ENCODE assay signal across 16 cellular contexts in the genomic region with DNA sequence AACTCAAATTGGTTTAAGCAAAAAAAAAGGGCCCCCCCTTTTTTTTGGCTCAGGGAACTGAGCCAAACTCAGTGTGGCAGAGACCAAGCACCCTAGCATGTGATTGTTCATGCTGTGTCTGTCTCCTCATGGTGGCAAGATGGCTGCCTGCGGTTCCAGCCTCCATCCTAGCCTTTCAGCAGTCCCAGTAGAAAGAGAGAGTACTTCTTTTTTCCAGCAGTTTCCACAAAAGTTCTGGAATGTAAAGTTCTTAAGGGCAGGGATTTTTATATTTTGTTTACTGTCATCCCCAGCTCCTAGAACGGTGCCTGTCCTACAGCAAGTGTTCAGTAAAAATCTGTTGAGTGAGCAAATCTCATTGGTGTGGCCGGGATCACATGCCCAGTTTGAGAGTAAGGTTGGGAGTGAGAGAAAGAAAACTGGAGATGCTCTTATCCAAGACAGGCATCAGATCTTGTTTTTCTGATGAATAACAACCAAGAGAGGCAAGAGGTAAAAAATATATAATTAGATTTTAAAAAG. TPM values are rescaled to one million over a fixed set of nuclear protein-coding genes. Genes with fewer than 3 reads are reported as not detected.
DNase-seq lines count a peak whose midpoint lies in the region; ATAC-seq and TF ChIP-seq lines count a peak whose summit lies in the region.
"Had no signal": no experiment of that assay in that cellular context is flagged by ENCODE, and none has a peak within 500 bp of the region (broad histone marks: within the 10 kb centered on the region; RNA-seq: fewer than 3 reads in every experiment).

No MANE protein-coding gene starts in this region.

- H3K4me1 ChIP-seq in esophagus squamous epithelium = peaks cover 0 to 11% (median 0%) of the 10 kb centered on the region in 3 donors
- peaks cover 19 to 43% (median 25%) of the 10 kb centered on the region in 4 donors for H3K4me1 ChIP-seq in upper lobe of left lung
- peaks cover 6% of the 10 kb centered on the region for H3K4me1 ChIP-seq in right cardiac atrium (ENCODE audit: control insufficient read depth, insufficient read depth, low read length)

- no peak for ATAC-seq in upper lobe of left lung (ENCODE audit: low FRiP score in 2 of 2)
- no peak for ATAC-seq in right cardiac atrium
- no peak for ATAC-seq in GM19455 (IDR thresholded peaks at IDR 0.05; ENCODE audit: unreplicated experiment)

- CTCF ChIA-PET in activated naive CD4-positive, alpha-beta T cell treated with anti-CD3 and anti-CD28 coated beads for 36 hours (lab: Charles Lee) = interaction anchor here (1.8 kb wide), 1 partner anchor 22 kb away, joined by 7 read pairs; a partner anchor contains a TSS
- CTCF ChIA-PET in activated CD4-positive, alpha-beta memory T cell treated with anti-CD3 and anti-CD28 coated beads for 36 hours (lab: Charles Lee) = interaction anchor here (1.0 to 2.1 kb wide), 8 partner anchors 8 to 219 kb away, joined by 3 to 12 read pairs (median 3); no protein-coding TSS in a partner anchor

- no peaks in the 10 kb centered on the region for H3K27me3 Mint-ChIP-seq in activated naive CD4-positive, alpha-beta T cell treated with anti-CD3 and anti-CD28 coated beads for 36 hours (ENCODE audit: low read depth)
- H3K27me3 Mint-ChIP-seq in activated CD4-positive, alpha-beta memory T cell treated with anti-CD3 and anti-CD28 coated beads for 36 hours = no peaks in the 10 kb centered on the region

- H3K4me3 ChIP-seq in esophagus squamous epithelium = no peak overlapping the region
- no peak overlapping the region for H3K4me3 ChIP-seq in upper lobe of left lung
- H3K4me3 ChIP-seq in right cardiac atrium (ENCODE audit: low read length) = no peak overlapping the region
- H3K4me3 ChIP-seq: thoracic aorta had no signal

- H3K36me3 Mint-ChIP-seq in activated naive CD4-positive, alpha-beta T cell treated with anti-CD3 and anti-CD28 coated beads for 36 hours (ENCODE audit: low read depth) = peaks cover 19% of the 10 kb centered on the region
- H3K36me3 Mint-ChIP-seq in activated CD4-positive, alpha-beta memory T cell treated with anti-CD3 and anti-CD28 coated beads for 36 hours = peaks cover 28% of the 10 kb centered on the region

- peaks cover 68% of the 10 kb centered on the region for H3K4me1 Mint-ChIP-seq in activated naive CD4-positive, alpha-beta T cell treated with anti-CD3 and anti-CD28 coated beads for 36 hours (ENCODE audit: low read depth)
- peaks cover 86% of the 10 kb centered on the region for H3K4me1 Mint-ChIP-seq in activated CD4-positive, alpha-beta memory T cell treated with anti-CD3 and anti-CD28 coated beads for 36 hours (ENCODE audit: low read depth)

- intact Hi-C loops in activated naive CD4-positive, alpha-beta T cell treated with anti-CD3 and anti-CD28 coated beads for 36 hours (cut with micrococcal nuclease) = loop anchor here (2.0 kb wide), 1 partner anchor 216 kb away; no protein-coding TSS in a partner anchor
- intact Hi-C loops in activated CD4-positive, alpha-beta memory T cell treated with anti-CD3 and anti-CD28 coated beads for 36 hours (cut with micrococcal nuclease) = loop anchor here (5.0 kb wide), 1 partner anchor 193 kb away; no protein-coding TSS in a partner anchor
- intact Hi-C loops in esophagus squamous epithelium (cut with DNase I) = no loop called here
- intact Hi-C loops in right cardiac atrium (cut with DNase I) = no loop called here
- intact Hi-C loops in cardiac septum (cut with DNase I) = no loop called here

- H3K9me3 ChIP-seq in esophagus squamous epithelium (no peaks in the 10 kb centered on the region), upper lobe of left lung (no peaks in the 10 kb centered on the region), right cardiac atrium (ENCODE audit: control insufficient read depth, low read length) (no peaks in the 10 kb centered on the region)
- H3K9me3 ChIP-seq: thoracic aorta had no signal

- no peaks in the 10 kb centered on the region for H3K36me3 ChIP-seq in esophagus squamous epithelium
- peaks cover 0 to 3% (median 0%) of the 10 kb centered on the region in 4 donors for H3K36me3 ChIP-seq in upper lobe of left lung
- H3K36me3 ChIP-seq: thoracic aorta had no signal

- no peak overlapping the region for H3K4me3 Mint-ChIP-seq in activated naive CD4-positive, alpha-beta T cell treated with anti-CD3 and anti-CD28 coated beads for 36 hours
- no peak overlapping the region for H3K4me3 Mint-ChIP-seq in activated CD4-positive, alpha-beta memory T cell treated with anti-CD3 and anti-CD28 coated beads for 36 hours

- TF ChIP-seq EP300 in upper lobe of left lung (IDR thresholded peaks at IDR 0.05) = no peak

- WGBS in esophagus squamous epithelium, 2 donors = 80 to 91% methylated on average over 2 to 3 of the region's 3 CpGs
- WGBS in upper lobe of left lung, 2 donors = 93 to 100% methylated on average over 3 of the region's 3 CpGs
- 92% methylated on average over 3 of the region's 3 CpGs for WGBS in right cardiac atrium

- TF ChIP-seq POLR2A in esophagus squamous epithelium (IDR thresholded peaks at IDR 0.05) (no peak), upper lobe of left lung (IDR thresholded peaks at IDR 0.05) (no peak)

- H3K27ac Mint-ChIP-seq in activated naive CD4-positive, alpha-beta T cell treated with anti-CD3 and anti-CD28 coated beads for 36 hours = peak overlapping the region; percentile 96
- H3K27ac Mint-ChIP-seq in activated CD4-positive, alpha-beta memory T cell treated with anti-CD3 and anti-CD28 coated beads for 36 hours = peak overlapping the region; percentile 98

- POLR2A ChIA-PET in activated CD4-positive, alpha-beta memory T cell treated with anti-CD3 and anti-CD28 coated beads for 36 hours (lab: Charles Lee) = interaction anchor here (0.5 to 2.2 kb wide), 7 partner anchors 11 to 490 kb away, joined by 3 to 33 read pairs (median 4); a partner anchor contains a TSS

- H3K9me3 Mint-ChIP-seq in activated naive CD4-positive, alpha-beta T cell treated with anti-CD3 and anti-CD28 coated beads for 36 hours = no peaks in the 10 kb centered on the region
- H3K9me3 Mint-ChIP-seq in activated CD4-positive, alpha-beta memory T cell treated with anti-CD3 and anti-CD28 coated beads for 36 hours = no peaks in the 10 kb centered on the region

- no peaks in the 10 kb centered on the region for H3K27me3 ChIP-seq in esophagus squamous epithelium
- H3K27me3 ChIP-seq in upper lobe of left lung = no peaks in the 10 kb centered on the region
- no peaks in the 10 kb centered on the region for H3K27me3 ChIP-seq in right cardiac atrium (ENCODE audit: control insufficient read depth, insufficient read depth)

- H3K27ac ChIP-seq in esophagus squamous epithelium = peak overlapping the region in 3 of 4 donors; percentile 5 to 68 (median 55)
- H3K27ac ChIP-seq in upper lobe of left lung = peak overlapping the region; percentile 23 to 65 (median 44)
- H3K27ac ChIP-seq in right cardiac atrium (ENCODE audit: low read length) = no peak overlapping the region
- H3K27ac ChIP-seq: thoracic aorta had no signal

- TF ChIP-seq CTCF in esophagus squamous epithelium (IDR thresholded peaks at IDR 0.05) (no peak), upper lobe of left lung (IDR thresholded peaks at IDR 0.05) (no peak)

- DNase-seq in activated naive CD4-positive, alpha-beta T cell treated with anti-CD3 and anti-CD28 coated beads for 36 hours = no peak
- no peak for DNase-seq in activated naive CD4-positive, alpha-beta T cell treated with Interleukin-2 at 50 U/mL for 16 hours
- no peak for DNase-seq in activated CD4-positive, alpha-beta memory T cell treated with anti-CD3 and anti-CD28 coated beads for 36 hours
- DNase-seq in esophagus squamous epithelium (lab: John Stamatoyannopoulos, UW) (no peak), upper lobe of left lung (no peak), right cardiac atrium (no peak), cardiac septum (ENCODE audit: low spot score) (no peak)
- DNase-seq: activated CD8-positive, alpha-beta memory T cell treated with anti-CD3 and anti-CD28 coated beads for 24 hours; DMS153; IMR-90; mammary epithelial cell; NCI-H1436; NCI-H446 treated with DMSO at 0.1 percent for 48 hours; T-helper 9 cell had no signal

RNA-seq across cellular contexts. Expression of a gene that starts 22.5 kb away (rescaled TPM):
- total RNA-seq in activated naive CD4-positive, alpha-beta T cell treated with anti-CD3 and anti-CD28 coated beads for 36 hours = 10 to 100 TPM; 39.3 to 45.3 TPM
- 10 to 100 TPM; 58.3 to 59.0 TPM for total RNA-seq in activated CD4-positive, alpha-beta memory T cell treated with anti-CD3 and anti-CD28 coated beads for 36 hours
- 10 to 100 TPM in 2 of 4 donors, 1 to 10 TPM in 2; 6.3 to 12.6 (median 10.3) TPM for total RNA-seq in esophagus squamous epithelium
- total RNA-seq in upper lobe of left lung = 100 to 1,000 TPM in 1 of 6 donors, 10 to 100 TPM in 5; 40.4 to 234 (median 58.4) TPM
- total RNA-seq in right cardiac atrium = 10 to 100 TPM in 2 of 4 donors, 1 to 10 TPM in 2; 7.2 to 11.8 (median 10.5) TPM
- 3.1 TPM for polyA plus RNA-seq in right cardiac atrium
- 6.1 TPM for total RNA-seq in cardiac septum

Comparison
In these comparisons a context has a peak if more than half of its experiments do, and no peak if none do; other contexts are left out.
1. intact Hi-C loops: an anchor here in activated naive CD4-positive, alpha-beta T cell treated with anti-CD3 and anti-CD28 coated beads for 36 hours (2.0 kb wide) and activated CD4-positive, alpha-beta memory T cell treated with anti-CD3 and anti-CD28 coated beads for 36 hours (5.0 kb wide); none called in esophagus squamous epithelium, right cardiac atrium and cardiac septum.